In genomic region chr19:38618590-38619360, GRCh38 we compare ENCODE assay signal across 1 cellular context.
TF ChIP-seq lines count a peak whose summit lies in the region.

EIF3K (plus strand) TSS chr19:38619188; CDS start chr19:38619269, 81 bp downstream.

TF ChIP-seq in K562, 482 proteins besides CTCF, POLR2A, EP300 and RAD21 (continued from another document and continues in another):
- TF ChIP-seq ZNF407 (IDR thresholded peaks at IDR 0.05; ENCODE audit: low read depth) (no peak), SRSF1 (IDR thresholded peaks at IDR 0.05; ENCODE audit: low read depth, low read length) (no peak), MCM7 (IDR thresholded peaks at IDR 0.05) (no peak), KDM1A (IDR thresholded peaks at IDR 0.05) (no peak), PHF21A (IDR thresholded peaks at IDR 0.05; ENCODE audit: borderline replicate concordance, low read depth) (no peak), VEZF1 (CRISPR knock-in tag; IDR thresholded peaks at IDR 0.05) (peak; percentile 62), CLOCK (CRISPR knock-in tag; IDR thresholded peaks at IDR 0.05; ENCODE audit: borderline replicate concordance) (0 out of 2 replicates have a peak, but pooled peaks have one; percentile 69), CBFA2T3 (IDR thresholded peaks at IDR 0.05) (no peak), EWSR1 (IDR thresholded peaks at IDR 0.05; ENCODE audit: borderline replicate concordance, low read depth, partially characterized antibody) (no peak), ARHGAP35 (IDR thresholded peaks at IDR 0.05; ENCODE audit: partially characterized antibody) (no peak), DNMT1 (IDR thresholded peaks at IDR 0.05) (no peak), SMARCC2 (IDR thresholded peaks at IDR 0.05; ENCODE audit: low read depth) (no peak), SIN3A (IDR thresholded peaks at IDR 0.05; ENCODE audit: borderline replicate concordance in 2 of 2, control insufficient read depth in 1 of 2, low read depth in 2 of 2, low read length in 2 of 2) (peak in 1 of 2 experiments; percentile 87), DDX20 (tag; IDR thresholded peaks at IDR 0.05; ENCODE audit: low read depth) (no peak), ZNF165 (CRISPR knock-in tag; IDR thresholded peaks at IDR 0.05; ENCODE audit: borderline replicate concordance) (peak; percentile 45; the same call in 1 of the 2 replicates), SP1 (CRISPR knock-in tag; IDR thresholded peaks at IDR 0.05) (peak; percentile 68), FOXK2 (conservative IDR thresholded peaks at IDR 0.05 in 1 of 2, IDR thresholded peaks at IDR 0.05 in 1 of 2; ENCODE audit: low read depth in 2 of 2) (peak; percentile 93 to 95), CHAMP1 (IDR thresholded peaks at IDR 0.05) (no peak), CEBPG (CRISPR knock-in tag; IDR thresholded peaks at IDR 0.05) (no peak), CEBPG (tag; conservative IDR thresholded peaks at IDR 0.05 in 1 of 2, IDR thresholded peaks at IDR 0.05 in 1 of 2) (no peak), BCLAF1 (IDR thresholded peaks at IDR 0.05; ENCODE audit: borderline replicate concordance in 1 of 2, control insufficient read depth in 1 of 2, low read depth in 2 of 2, low read length in 1 of 2) (no peak), MCM5 (IDR thresholded peaks at IDR 0.05; ENCODE audit: low read depth) (no peak), NR3C1 (CRISPR knock-in tag; IDR thresholded peaks at IDR 0.05) (no peak), ELF2 (CRISPR knock-in tag; IDR thresholded peaks at IDR 0.05) (no peak), ZNF212 (CRISPR knock-in tag; IDR thresholded peaks at IDR 0.05) (no peak), JUND (IDR thresholded peaks at IDR 0.05; ENCODE audit: borderline replicate concordance, low read depth, low read length) (peak; percentile 11; the same call in 1 of the 2 replicates), JUND (tag; IDR thresholded peaks at IDR 0.05; ENCODE audit: borderline replicate concordance, low read depth, low read length) (peak; percentile 48; the same call in 1 of the 3 replicates), SNIP1 (IDR thresholded peaks at IDR 0.05; ENCODE audit: low read depth) (no peak), ZNF77 (CRISPR knock-in tag; IDR thresholded peaks at IDR 0.05) (no peak), ZSCAN29 (IDR thresholded peaks at IDR 0.05) (no peak; the same call in 1 of the 2 replicates), ATF7 (IDR thresholded peaks at IDR 0.05) (peak; percentile 88), FOXP1 (CRISPR knock-in tag; IDR thresholded peaks at IDR 0.05) (no peak), THAP7 (CRISPR knock-in tag; IDR thresholded peaks at IDR 0.05) (no peak), TCF3 (CRISPR knock-in tag; IDR thresholded peaks at IDR 0.05) (no peak), NUFIP1 (IDR thresholded peaks at IDR 0.05; ENCODE audit: partially characterized antibody) (no peak), CTCFL (IDR thresholded peaks at IDR 0.05; ENCODE audit: borderline replicate concordance, insufficient read depth, low read depth, low read length, poor library complexity, severe bottlenecking) (no peak), TFAP4 (CRISPR knock-in tag; IDR thresholded peaks at IDR 0.05; ENCODE audit: borderline replicate concordance) (peak; percentile 79; the same call in 1 of the 2 replicates), ZEB2 (IDR thresholded peaks at IDR 0.05) (no peak), RBM14 (IDR thresholded peaks at IDR 0.05; ENCODE audit: borderline replicate concordance, insufficient read depth, low read depth, low read length) (no peak), GABPB1 (CRISPR knock-in tag; IDR thresholded peaks at IDR 0.05) (peak; percentile 89), RUNX1 (IDR thresholded peaks at IDR 0.05; ENCODE audit: low read depth) (no peak), MTA2 (IDR thresholded peaks at IDR 0.05; ENCODE audit: low read depth) (no peak)
